In genomic region chr12:113221997-113222729, GRCh38 we compare ENCODE assay signal across 8 cellular contexts. TPM values are rescaled to one million over a fixed set of nuclear protein-coding genes. Genes with fewer than 3 reads are reported as not detected.
DNase-seq lines count a peak whose midpoint lies in the region; ATAC-seq and TF ChIP-seq lines count a peak whose summit lies in the region.

No MANE protein-coding gene starts in this region.

- peak; percentile 45 for DNase-seq in HT-29 (ENCODE audit: low spot score)
- DNase-seq in adipocyte (ENCODE audit: low read depth), result peak; percentile 67
- DNase-seq in left lung, result no peak
- DNase-seq in thoracic aorta (ENCODE audit: low spot score), result no peak
- DNase-seq in GM13977 (ENCODE audit: low spot score), result no peak

- peaks cover 18% of the 10 kb centered on the region for H3K79me2 ChIP-seq in ACC112 (ENCODE audit: control insufficient read depth, insufficient read depth, low read length, unreplicated experiment)

- ATAC-seq in left lung (no peak), thoracic aorta (ENCODE audit: insufficient number of reproducible peaks, low FRiP score, low read depth) (no peak), GM19463 (IDR thresholded peaks at IDR 0.05; ENCODE audit: unreplicated experiment) (no peak), GM18517 (IDR thresholded peaks at IDR 0.05; ENCODE audit: unreplicated experiment) (no peak)

- peaks cover 24% of the 10 kb centered on the region for H3K4me1 ChIP-seq in ACC112 (ENCODE audit: control insufficient read depth, insufficient read depth, low read length, unreplicated experiment)
- peaks cover 31% of the 10 kb centered on the region for H3K4me1 ChIP-seq in adipocyte (ENCODE audit: control insufficient read depth, insufficient read depth, low read length)
- H3K4me1 ChIP-seq in left lung, result peaks cover 17 to 57% of the 10 kb centered on the region in 2 donors
- H3K4me1 ChIP-seq in thoracic aorta (ENCODE audit: control insufficient read depth in 1 of 2, low read depth in 2 of 2), result peaks cover 23 to 56% of the 10 kb centered on the region in 2 donors

- no peaks in the 10 kb centered on the region for H3K9me3 ChIP-seq in adipocyte (ENCODE audit: control insufficient read depth, low read length)
- H3K9me3 ChIP-seq in left lung, result no peaks in the 10 kb centered on the region
- no peaks in the 10 kb centered on the region for H3K9me3 ChIP-seq in thoracic aorta

- peak overlapping the region; percentile 86 for H3K9ac ChIP-seq in adipocyte (ENCODE audit: low read length)

- intact Hi-C loops in left lung (cut with DNase I), result no loop called here

- in situ Hi-C loops in GM13977 (cut with MboI; ENCODE audit: low pct_unique_long_range_greater_than_20kb, low sequenced_read_pairs, unreplicated experiment), result no loop called here

- H3K27ac ChIP-seq in ACC112 (ENCODE audit: low read depth, low read length) (peak overlapping the region; percentile 94), left lung (peak overlapping the region; percentile 87 to 93), thoracic aorta (peak overlapping the region; percentile 84 to 91)

- peak overlapping the region; percentile 88 for H3K4me3 ChIP-seq in ACC112 (ENCODE audit: low read depth, low read length)
- H3K4me3 ChIP-seq in adipocyte (ENCODE audit: low read length), result peak overlapping the region; percentile 82
- peak overlapping the region; percentile 67 to 88 for H3K4me3 ChIP-seq in left lung
- H3K4me3 ChIP-seq in thoracic aorta, result peak overlapping the region; percentile 85

- H3K27me3 ChIP-seq in ACC112 (ENCODE audit: insufficient read depth, low read length) (no peaks in the 10 kb centered on the region), adipocyte (replicated peaks; ENCODE audit: control insufficient read depth, insufficient read depth, low read length) (no peaks in the 10 kb centered on the region), left lung (no peaks in the 10 kb centered on the region), thoracic aorta (replicated peaks; ENCODE audit: insufficient read depth) (no peaks in the 10 kb centered on the region)

- TF ChIP-seq CTCF in left lung (IDR thresholded peaks at IDR 0.05), result no peak
- TF ChIP-seq CTCF in thoracic aorta (IDR thresholded peaks at IDR 0.05), result no peak
- TF ChIP-seq CTCF in GM13977 (IDR thresholded peaks at IDR 0.05; ENCODE audit: extremely low read depth, insufficient read depth, missing control alignments), result no peak

- H3K36me3 ChIP-seq in ACC112 (ENCODE audit: insufficient read depth, low read length) (no peaks in the 10 kb centered on the region), adipocyte (ENCODE audit: control insufficient read depth, insufficient read depth, low read length, severe bottlenecking) (no peaks in the 10 kb centered on the region), left lung (peaks cover 0 to 3% of the 10 kb centered on the region in 2 donors), thoracic aorta (no peaks in the 10 kb centered on the region)

- H2AFZ ChIP-seq in ACC112 (ENCODE audit: low read length, unreplicated experiment), result peak overlapping the region; percentile 70

RNA-seq across cellular contexts. Expression of gene TPCN1, which starts 0.9 kb away (rescaled TPM):
- 23.8 and 36.3 TPM in 2 replicates for total RNA-seq in HT-29 (2014; rRNA removed; shearing (Covaris generic))
- 10 to 100 TPM; 39.6 to 54.1 TPM for total RNA-seq in left lung
- 10 to 100 TPM; 84.1 to 93.5 TPM for total RNA-seq in thoracic aorta

RNA-seq across cellular contexts. Expression of gene RITA1, which starts 36.6 kb away (rescaled TPM):
- total RNA-seq in HT-29 (2014; rRNA removed; shearing (Covaris generic)), result 52.1 and 53.0 TPM in 2 replicates
- total RNA-seq in left lung (10 to 100 TPM; 16.7 to 17.3 TPM), thoracic aorta (10 to 100 TPM; 12.2 to 26.9 TPM)

RNA-seq across cellular contexts. Expression of gene DDX54, which starts 36.9 kb away (rescaled TPM):
- total RNA-seq in HT-29 (2014; rRNA removed; shearing (Covaris generic)), result 100 and 105 TPM in 2 replicates
- total RNA-seq in left lung (10 to 100 TPM; 42.0 to 61.1 TPM), thoracic aorta (10 to 100 TPM; 27.3 to 84.2 TPM)

Comparison
In these comparisons a context has a peak if more than half of its experiments do, and no peak if none do; other contexts are left out.
1. DNase-seq: peak in HT-29 (single experiment) and adipocyte (single experiment); none in left lung (0 of 2), thoracic aorta (single experiment) and GM13977 (single experiment).
2. Peak in every context shown above with its lines, with median percentiles within 50 percentile points of each other: H3K27ac ChIP-seq and H3K4me3 ChIP-seq.